10 cellular contexts compared by ENCODE assay signal in genomic region chr21:34128674-34129038, GRCh38. TPM values are rescaled to one million over a fixed set of nuclear protein-coding genes. Genes with fewer than 3 reads are reported as not detected.
DNase-seq lines count a peak whose midpoint lies in the region; ATAC-seq and TF ChIP-seq lines count a peak whose summit lies in the region.
"Had no signal": no experiment of that assay in that cellular context is flagged by ENCODE, and none has a peak within 500 bp of the region (broad histone marks: within the 10 kb centered on the region; RNA-seq: fewer than 3 reads in every experiment).

No MANE protein-coding gene starts in this region.

- H3K9me3 Mint-ChIP-seq in HFFc6, result no peaks in the 10 kb centered on the region
- peaks cover 3% of the 10 kb centered on the region for H3K9me3 Mint-ChIP-seq in activated CD8-positive, alpha-beta T cell treated with anti-CD3 and anti-CD28 coated beads for 36 hours

- peaks cover 83% of the 10 kb centered on the region for H3K4me1 Mint-ChIP-seq in HFFc6 (ENCODE audit: low read depth)
- peaks cover 83% of the 10 kb centered on the region for H3K4me1 Mint-ChIP-seq in activated CD8-positive, alpha-beta T cell treated with anti-CD3 and anti-CD28 coated beads for 36 hours (ENCODE audit: low read depth)

- H3K4me1 ChIP-seq in left ventricle myocardium inferior, result peaks cover 62% of the 10 kb centered on the region
- H3K4me1 ChIP-seq in skeletal muscle satellite cell (ENCODE audit: control insufficient read depth, insufficient read depth, low read length), result peaks cover 42% of the 10 kb centered on the region
- no peaks in the 10 kb centered on the region for H3K4me1 ChIP-seq in Karpas-422 (ENCODE audit: low read length)
- H3K4me1 ChIP-seq: SJCRH30 had no signal

- H3K36me3 ChIP-seq in left ventricle myocardium inferior (peaks cover 11% of the 10 kb centered on the region), skeletal muscle satellite cell (ENCODE audit: insufficient read depth, low read length) (peaks cover 48% of the 10 kb centered on the region), Karpas-422 (ENCODE audit: insufficient read depth, low read length) (peaks cover 79% of the 10 kb centered on the region)

- no peaks in the 10 kb centered on the region for H3K9me2 ChIP-seq in Karpas-422 (replicated peaks; ENCODE audit: insufficient read depth, low read length)

- no peak for TF ChIP-seq CTCF in HFFc6 (IDR thresholded peaks at IDR 0.05)
- TF ChIP-seq CTCF in activated CD8-positive, alpha-beta T cell treated with anti-CD3 and anti-CD28 coated beads for 36 hours (IDR thresholded peaks at IDR 0.05), result no peak
- TF ChIP-seq CTCF in left ventricle myocardium inferior (IDR thresholded peaks at IDR 0.05; ENCODE audit: borderline replicate concordance), result no peak

- intact Hi-C loops in activated CD8-positive, alpha-beta T cell treated with anti-CD3 and anti-CD28 coated beads for 36 hours (cut with micrococcal nuclease), result loop anchor here (2.0 to 5.0 kb wide), 2 partner anchors 51 to 70 kb away; no protein-coding TSS in a partner anchor
- intact Hi-C loops in left ventricle myocardium inferior (cut with micrococcal nuclease), result no loop called here

- POLR2A ChIA-PET in activated CD8-positive, alpha-beta T cell treated with anti-CD3 and anti-CD28 coated beads for 36 hours (lab: Charles Lee), result interaction anchor here (0.6 to 2.0 kb wide), 7 partner anchors 52 to 1451 kb away, joined by 3 to 4 read pairs (median 3); no protein-coding TSS in a partner anchor

- H3K9me3 ChIP-seq in left ventricle myocardium inferior (replicated peaks), result no peaks in the 10 kb centered on the region
- no peaks in the 10 kb centered on the region for H3K9me3 ChIP-seq in skeletal muscle satellite cell (replicated peaks; ENCODE audit: low read length)
- H3K9me3 ChIP-seq in Karpas-422 (ENCODE audit: low read length), result no peaks in the 10 kb centered on the region
- H3K9me3 ChIP-seq: SJCRH30 had no signal

- H3K27me3 ChIP-seq in left ventricle myocardium inferior (ENCODE audit: low read depth), result no peaks in the 10 kb centered on the region
- H3K27me3 ChIP-seq in skeletal muscle satellite cell (ENCODE audit: control insufficient read depth, insufficient read depth, low read length), result no peaks in the 10 kb centered on the region
- no peaks in the 10 kb centered on the region for H3K27me3 ChIP-seq in Karpas-422 (ENCODE audit: low read length)
- H3K27me3 ChIP-seq: SJCRH30 had no signal

- H3K27ac ChIP-seq in left ventricle myocardium inferior (replicated peaks) (peak overlapping the region; percentile 87), Karpas-422 (ENCODE audit: low read length) (no peak overlapping the region)
- H3K27ac ChIP-seq: SJCRH30 had no signal

- CTCF ChIA-PET in activated CD8-positive, alpha-beta T cell treated with anti-CD3 and anti-CD28 coated beads for 36 hours (lab: Charles Lee), result interaction anchor here (0.6 to 9.6 kb wide), 15 partner anchors 8 to 219 kb away, joined by 3 to 65 read pairs (median 4); no protein-coding TSS in a partner anchor

- peak overlapping the region; percentile 74 for H3K4me2 ChIP-seq in skeletal muscle satellite cell (ENCODE audit: low read length)
- no peak overlapping the region for H3K4me2 ChIP-seq in Karpas-422 (ENCODE audit: low read depth, low read length, poor library complexity, severe bottlenecking)

- ATAC-seq in activated CD8-positive, alpha-beta T cell treated with anti-CD3 and anti-CD28 coated beads for 36 hours, result peak; percentile 1
- ATAC-seq in GM19455 (IDR thresholded peaks at IDR 0.05; ENCODE audit: unreplicated experiment) (no peak), GM19328 (IDR thresholded peaks at IDR 0.05; ENCODE audit: unreplicated experiment) (no peak)

- H3K27ac Mint-ChIP-seq in HFFc6, result peak overlapping the region; percentile 94
- peak overlapping the region; percentile 92 for H3K27ac Mint-ChIP-seq in activated CD8-positive, alpha-beta T cell treated with anti-CD3 and anti-CD28 coated beads for 36 hours

- no peak overlapping the region for H3K9ac ChIP-seq in skeletal muscle satellite cell (ENCODE audit: low read depth, low read length)
- no peak overlapping the region for H3K9ac ChIP-seq in Karpas-422 (ENCODE audit: low read length)

- peaks cover 100% of the 10 kb centered on the region for H3K79me2 ChIP-seq in Karpas-422 (ENCODE audit: low read length)

- DNase-seq in HFFc6 (no peak), left ventricle myocardium inferior (no peak), Karpas-422 (no peak), CD1c-positive myeloid dendritic cell (ENCODE audit: extremely low spot score) (no peak)
- no peak for DNase-seq in activated CD8-positive, alpha-beta T cell treated with anti-CD3 and anti-CD28 coated beads for 36 hours

- H3K36me3 Mint-ChIP-seq in HFFc6 (ENCODE audit: low read depth), result peaks cover 52% of the 10 kb centered on the region
- peaks cover 76% of the 10 kb centered on the region for H3K36me3 Mint-ChIP-seq in activated CD8-positive, alpha-beta T cell treated with anti-CD3 and anti-CD28 coated beads for 36 hours (ENCODE audit: low read depth)

- H2AFZ ChIP-seq in Karpas-422 (ENCODE audit: low read length), result no peak overlapping the region

- H3K4me3 Mint-ChIP-seq in HFFc6, result peak overlapping the region; percentile 88
- H3K4me3 Mint-ChIP-seq in activated CD8-positive, alpha-beta T cell treated with anti-CD3 and anti-CD28 coated beads for 36 hours, result peak overlapping the region; percentile 58
- H3K4me3 Mint-ChIP-seq: memory B cell had no signal

- peak overlapping the region; percentile 52 for H3K4me3 ChIP-seq in left ventricle myocardium inferior
- peak overlapping the region; percentile 4 for H3K4me3 ChIP-seq in skeletal muscle satellite cell (ENCODE audit: low read length)
- H3K4me3 ChIP-seq in Karpas-422 (ENCODE audit: low read length), result no peak overlapping the region
- H3K4me3 ChIP-seq: SJCRH30 had no signal

- no peaks in the 10 kb centered on the region; the same call in 1 of the 2 replicates for H3K27me3 Mint-ChIP-seq in HFFc6 (ENCODE audit: insufficient read depth)
- H3K27me3 Mint-ChIP-seq in activated CD8-positive, alpha-beta T cell treated with anti-CD3 and anti-CD28 coated beads for 36 hours, result no peaks in the 10 kb centered on the region
- H3K27me3 Mint-ChIP-seq: memory B cell had no signal

- H4K20me1 ChIP-seq in Karpas-422 (ENCODE audit: insufficient read depth, low read depth, low read length), result no peaks in the 10 kb centered on the region

RNA-seq across cellular contexts. Expression of gene MRPS6, which starts 55.3 kb away (rescaled TPM):
- 10 to 100 TPM; 57.1 to 89.6 (median 62.8) TPM for total RNA-seq in HFFc6 (2021; fragmentation: NEBNext Ultra II Directional; extraction: Animal tissue kit (Norgen Biotek cat#: 25700))
- total RNA-seq in activated CD8-positive, alpha-beta T cell treated with anti-CD3 and anti-CD28 coated beads for 36 hours, result 10 to 100 TPM; 93.9 to 95.2 TPM
- 61.9 TPM for total RNA-seq in left ventricle myocardium inferior
- total RNA-seq in skeletal muscle satellite cell (2012; rRNA removed), result 26.1 and 35.4 TPM in 2 replicates
- 28.4 and 56.8 TPM in 2 replicates for total RNA-seq in Karpas-422 (2014; rRNA removed; shearing (Covaris generic); ENCODE audit: low replicate concordance)

RNA-seq across cellular contexts. Expression of gene SLC5A3, which starts 55.3 kb away (rescaled TPM):
- 10 to 100 TPM in 2 of 6 experiments, 1 to 10 TPM in 4; 7.3 to 21.1 (median 8.8) TPM for total RNA-seq in HFFc6 (2021; fragmentation: NEBNext Ultra II Directional; extraction: Animal tissue kit (Norgen Biotek cat#: 25700))
- total RNA-seq in activated CD8-positive, alpha-beta T cell treated with anti-CD3 and anti-CD28 coated beads for 36 hours, result 10 to 100 TPM; 21.1 to 21.9 TPM
- 4.7 TPM for total RNA-seq in left ventricle myocardium inferior
- 25.3 and 31.7 TPM in 2 replicates for total RNA-seq in skeletal muscle satellite cell (2012; rRNA removed)
- total RNA-seq in Karpas-422 (2014; rRNA removed; shearing (Covaris generic); ENCODE audit: low replicate concordance), result 23.7 and 55.0 TPM in 2 replicates
